In genomic region chr11:92623055-92623454, GRCh38 we compare ENCODE assay signal across 26 cellular contexts.
"Had no signal": no experiment of that assay in that cellular context is flagged by ENCODE, and none has a peak within 500 bp of the region (broad histone marks: within the 10 kb centered on the region; RNA-seq: fewer than 3 reads in every experiment).

No MANE protein-coding gene starts in this region.

- DNase-seq: activated CD4-positive, alpha-beta T cell treated with anti-CD3 and anti-CD28 coated beads for 48 hours; activated CD4-positive, alpha-beta T cell treated with anti-CD3 and anti-CD28 coated beads, Interleukin-2, amount 50 U/mL, for 48 hours; activated CD8-positive, alpha-beta memory T cell treated with anti-CD3 and anti-CD28 coated beads for 24 hours; activated effector memory CD4-positive, alpha-beta T cell treated with anti-CD3 and anti-CD28 coated beads, Interleukin-2, amount 50 U/mL, for 16 hours; activated naive CD4-positive, alpha-beta T cell treated with anti-CD3 and anti-CD28 coated beads, Interleukin-2, amount 50 U/mL, for 16 hours; amniotic stem cell; dermis blood vessel endothelial cell; effector CD4-positive, alpha-beta T cell; gastrocnemius medialis; glutamatergic neuron; islet precursor cell; left ventricle myocardium inferior; nephron progenitor cell; right lobe of liver; stimulated activated CD4-positive, alpha-beta T cell treated with anti-CD3 and anti-CD28 coated beads, Interleukin-2, amount 100 ng/mL, for 48 hours; T-helper 9 cell; trophoblast cell; uterus; WERI-Rb-1 had no signal

- H3K27me3 Mint-ChIP-seq: central memory CD8-positive, alpha-beta T cell; stimulated activated naive CD8-positive, alpha-beta T cell treated with anti-CD3 and anti-CD28 coated beads, Interleukin-15, Interleukin-2, amounts not matched to agents 100 ng/mL and 50 ng/mL, for 24 hours had no signal

- H3K27ac ChIP-seq: gastrocnemius medialis, left ventricle myocardium inferior, neutrophil, right lobe of liver, thoracic aorta, uterus, WERI-Rb-1 had no signal

- H3K4me1 Mint-ChIP-seq: central memory CD8-positive, alpha-beta T cell had no signal

- H3K4me3 ChIP-seq: gastrocnemius medialis, left ventricle myocardium inferior, lung, right lobe of liver, thoracic aorta, uterus had no signal

- FAIRE-seq: colon had no signal

- H3K9me3 ChIP-seq: gastrocnemius medialis, neutrophil, right lobe of liver, thoracic aorta, uterus had no signal

- H3K4me1 ChIP-seq: gastrocnemius medialis, left ventricle myocardium inferior, right lobe of liver, uterus had no signal

- H3K27ac Mint-ChIP-seq: nephron progenitor cell; stimulated activated naive CD8-positive, alpha-beta T cell treated with anti-CD3 and anti-CD28 coated beads, Interleukin-15, Interleukin-2, amounts not matched to agents 100 ng/mL and 50 ng/mL, for 24 hours had no signal

- ATAC-seq: activated CD4-positive, CD25-positive, alpha-beta regulatory T cell treated with anti-CD3 and anti-CD28 coated beads, Interleukin-2, amount 50 U/mL, for 24 hours; gastrocnemius medialis; right lobe of liver had no signal

- H3K36me3 ChIP-seq: gastrocnemius medialis, left ventricle myocardium inferior, neutrophil, right lobe of liver, thoracic aorta, uterus, WERI-Rb-1 had no signal

- H3K27me3 ChIP-seq: gastrocnemius medialis, neutrophil, right lobe of liver, uterus had no signal

- H3K4me3 Mint-ChIP-seq: central memory CD8-positive, alpha-beta T cell; nephron progenitor cell; stimulated activated naive CD8-positive, alpha-beta T cell treated with anti-CD3 and anti-CD28 coated beads, Interleukin-15, Interleukin-2, amounts not matched to agents 100 ng/mL and 50 ng/mL, for 24 hours had no signal
